17 cellular contexts compared by ENCODE assay signal in genomic region chr17:49299996-49300395, GRCh38.
A peak's percentile ranks its signal among the peaks of the same experiment; 100 is the strongest.
DNase-seq lines count a peak whose midpoint lies in the region; ATAC-seq and TF ChIP-seq lines count a peak whose summit lies in the region.
"Had no signal": no experiment of that assay in that cellular context is flagged by ENCODE, and none has a peak within 500 bp of the region (broad histone marks: within the 10 kb centered on the region; RNA-seq: fewer than 3 reads in every experiment).

No MANE protein-coding gene starts in this region.

- no peaks in the 10 kb centered on the region for H3K9me2 ChIP-seq in GM23338 (ENCODE audit: insufficient read depth)

- 0 out of 2 replicates have a peak, but pooled peaks cover 2% of the 10 kb centered on the region for H4K20me1 ChIP-seq in GM23338 (replicated peaks; ENCODE audit: insufficient read depth)
- H4K20me1 ChIP-seq: BLaER1 had no signal

- H3K4me2 ChIP-seq in GM23338: no peak overlapping the region
- H3K4me2 ChIP-seq: BLaER1 had no signal

- H2AFZ ChIP-seq in GM23338: no peak overlapping the region

- no peak for DNase-seq in dorsolateral prefrontal cortex
- peak; percentile 80 for DNase-seq in pons (ENCODE audit: low spot score)
- DNase-seq in substantia nigra (lab: John Stamatoyannopoulos, UW): peak in 1 of 49 donors; percentile 35
- DNase-seq in WTC11 (ENCODE audit: low spot score): no peak
- no peak for DNase-seq in GM23338 (ENCODE audit: low spot score)
- DNase-seq: Caco-2; CD4-positive, CD25-positive, alpha-beta regulatory T cell; CD8-positive, alpha-beta T cell; DMS153; DND-41; GOT3; HFFc6 had no signal

- no peaks in the 10 kb centered on the region for H3K27me3 ChIP-seq in dorsolateral prefrontal cortex
- no peaks in the 10 kb centered on the region for H3K27me3 ChIP-seq in GM23338 (ENCODE audit: insufficient read depth)
- H3K27me3 ChIP-seq: BLaER1 had no signal

- H3K4me1 ChIP-seq in GM23338 (ENCODE audit: insufficient read depth): no peaks in the 10 kb centered on the region
- H3K4me1 ChIP-seq: BLaER1, Caco-2, HAP-1 had no signal

- TF ChIP-seq CTCF in dorsolateral prefrontal cortex (IDR thresholded peaks at IDR 0.05 in 54 of 56, conservative IDR thresholded peaks at IDR 0.05 in 2 of 56; ENCODE audit: low read depth in 1 of 56, partially characterized antibody in 56 of 56) (no peak), WTC11 (IDR thresholded peaks at IDR 0.05) (no peak), GM23338 (conservative IDR thresholded peaks at IDR 0.05; ENCODE audit: low read depth in 2 of 2) (no peak)

- H3F3A ChIP-seq in GM23338 (replicated peaks; ENCODE audit: low read depth): no peaks in the 10 kb centered on the region

- peaks cover 17% of the 10 kb centered on the region for H3K36me3 Mint-ChIP-seq in WTC11
- H3K36me3 Mint-ChIP-seq in GM23338 (ENCODE audit: low read depth): peaks cover 13% of the 10 kb centered on the region; the same call in 2 of the 3 replicates

- no peaks in the 10 kb centered on the region for H3K9me3 Mint-ChIP-seq in WTC11
- no peaks in the 10 kb centered on the region for H3K9me3 Mint-ChIP-seq in GM23338
- H3K9me3 Mint-ChIP-seq: CD8-positive, alpha-beta T cell; HFFc6 had no signal

- H3K36me3 ChIP-seq in GM23338 (ENCODE audit: insufficient read depth): no peaks in the 10 kb centered on the region

- CTCF ChIA-PET in WTC11 (lab: Charles Lee): interaction anchor here (0.7 kb wide), 1 partner anchor 9 kb away, joined by 4 read pairs; no protein-coding TSS in a partner anchor

- H3K27ac Mint-ChIP-seq in WTC11: no peak overlapping the region
- H3K27ac Mint-ChIP-seq in GM23338: no peak overlapping the region
- H3K27ac Mint-ChIP-seq: HFFc6 had no signal

- intact Hi-C loops in dorsolateral prefrontal cortex (cut with DNase I): no loop called here

- H3K27me3 Mint-ChIP-seq in WTC11 (ENCODE audit: low read depth) (no peaks in the 10 kb centered on the region), GM23338 (ENCODE audit: insufficient read depth, low read depth, poor library complexity) (no peaks in the 10 kb centered on the region)
- H3K27me3 Mint-ChIP-seq: CD4-positive, CD25-positive, alpha-beta regulatory T cell had no signal

- peak overlapping the region in 1 of 59 donors; percentile 7 for H3K4me3 ChIP-seq in dorsolateral prefrontal cortex
- H3K4me3 ChIP-seq in GM23338: no peak overlapping the region
- H3K4me3 ChIP-seq: BLaER1, GM12878, HAP-1 had no signal

- ATAC-seq in WTC11 (no peak), GM21786 (IDR thresholded peaks at IDR 0.05; ENCODE audit: unreplicated experiment) (no peak), GM23338 (no peak)
- ATAC-seq: CD8-positive, alpha-beta T cell; GM12878 had no signal

- H3K4me1 Mint-ChIP-seq in WTC11 (no peaks in the 10 kb centered on the region), GM23338 (no peaks in the 10 kb centered on the region)

- H3K79me2 ChIP-seq in GM23338 (replicated peaks; ENCODE audit: insufficient read depth): no peaks in the 10 kb centered on the region

- peak overlapping the region in 42 of 59 donors; percentile 5 to 80 (median 42) for H3K27ac ChIP-seq in dorsolateral prefrontal cortex
- H3K27ac ChIP-seq in substantia nigra (ENCODE audit: low read depth, low read length, poor library complexity, severe bottlenecking): peak overlapping the region; percentile 3
- no peak overlapping the region for H3K27ac ChIP-seq in GM23338 (ENCODE audit: low read depth)
- H3K27ac ChIP-seq: BLaER1, C4-2B had no signal

- H3K4me3 Mint-ChIP-seq in WTC11: no peak overlapping the region
- no peak overlapping the region for H3K4me3 Mint-ChIP-seq in GM23338
- H3K4me3 Mint-ChIP-seq: CD4-positive, CD25-positive, alpha-beta regulatory T cell; CD8-positive, alpha-beta T cell; HFFc6 had no signal

- POLR2A ChIA-PET in WTC11 (lab: Charles Lee): interaction anchor here (0.6 kb wide), 2 partner anchors 37 to 131 kb away, joined by 5 read pairs; no protein-coding TSS in a partner anchor

TF ChIP-seq in WTC11, 78 proteins besides CTCF, POLR2A, EP300 and RAD21 (continues in another document):
- TF ChIP-seq ZNF138 (CRISPR knock-in tag; conservative IDR thresholded peaks at IDR 0.05) (no peak), SMAD4 (CRISPR knock-in tag; IDR thresholded peaks at IDR 0.05) (no peak), NR3C1 (CRISPR knock-in tag; conservative IDR thresholded peaks at IDR 0.05; ENCODE audit: low read depth) (no peak), ZNF532 (CRISPR knock-in tag; IDR thresholded peaks at IDR 0.05; ENCODE audit: borderline replicate concordance) (no peak), RELA (CRISPR knock-in tag; IDR thresholded peaks at IDR 0.05; ENCODE audit: borderline replicate concordance) (no peak), NFYB (CRISPR knock-in tag; conservative IDR thresholded peaks at IDR 0.05; ENCODE audit: low read depth) (no peak)

TF ChIP-seq in GM23338, 12 proteins besides CTCF, POLR2A, EP300 and RAD21:
- TF ChIP-seq EZH2 (IDR thresholded peaks at IDR 0.05; ENCODE audit: low read depth, unreplicated experiment) (no peak), ZNF331 (CRISPR knock-in tag; IDR thresholded peaks at IDR 0.05; ENCODE audit: low read depth) (no peak)
